Comparison of ENCODE assay signal across 31 cellular contexts in the genomic region with DNA sequence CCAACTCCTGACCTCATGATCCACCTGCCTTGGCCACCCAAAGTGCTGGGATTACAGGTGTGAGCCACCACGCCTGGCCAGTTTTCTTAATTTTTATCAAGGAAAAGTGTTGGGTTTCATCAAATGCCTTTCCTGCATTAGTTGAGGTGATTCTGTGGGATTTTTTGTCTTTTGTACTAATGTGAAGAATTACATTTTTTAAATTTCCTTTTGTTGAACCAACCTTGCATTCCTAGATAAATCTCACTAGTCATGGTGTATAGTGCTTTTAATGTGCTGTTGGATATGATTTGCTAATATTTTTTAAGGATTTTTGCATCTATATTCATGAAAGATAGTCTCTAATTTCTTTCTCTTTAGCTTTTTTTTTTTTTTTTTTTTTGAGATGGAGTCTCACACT. TPM values are rescaled to one million over a fixed set of nuclear protein-coding genes. Genes with fewer than 3 reads are reported as not detected.
"Had no signal": no experiment of that assay in that cellular context is flagged by ENCODE, and none has a peak within 500 bp of the region (broad histone marks: within the 10 kb centered on the region; RNA-seq: fewer than 3 reads in every experiment).

No MANE protein-coding gene starts in this region.

- H3K27ac Mint-ChIP-seq: stimulated activated effector memory CD8-positive, alpha-beta T cell treated with anti-CD3 and anti-CD28 coated beads, Interleukin-12 subunit alpha, Interleukin-12 subunit beta, amount 100 ng/mL, for 72 hours; stimulated activated memory B cell treated with anti-CD40 and anti-IgM and Interleukin-4, amounts not matched to agents 10 μg/mL and 1 μg/mL and 100 μg/mL, for 72 hours; stimulated activated naive CD8-positive, alpha-beta T cell treated with anti-CD3 and anti-CD28 coated beads, Interleukin-15, amount 100 ng/mL, for 72 hours; stimulated activated naive CD8-positive, alpha-beta T cell treated with anti-CD3 and anti-CD28 coated beads, Interleukin-15, Interleukin-2, amounts not matched to agents 100 ng/mL and 50 ng/mL, for 24 hours; type B pancreatic cell had no signal

- H3K4me1 Mint-ChIP-seq: stimulated activated memory B cell treated with anti-CD40 and anti-IgM and Interleukin-4, amounts not matched to agents 10 μg/mL and 1 μg/mL and 100 μg/mL, for 72 hours had no signal

- H3K27me3 Mint-ChIP-seq: stimulated activated memory B cell treated with anti-CD40 and anti-IgM and Interleukin-4, amounts not matched to agents 10 μg/mL and 1 μg/mL and 100 μg/mL, for 72 hours; type B pancreatic cell had no signal

- H3K36me3 ChIP-seq: stomach, suprapubic skin, thoracic aorta, thyroid gland, tibial artery, transverse colon, upper lobe of left lung, upper lobe of right lung, uterus, vagina had no signal

- H3K4me3 ChIP-seq: stomach, suprapubic skin, testis, thoracic aorta, thyroid gland, tibial artery, tibial nerve, transverse colon, upper lobe of left lung, upper lobe of right lung, uterus, vagina had no signal

- ATAC-seq: stimulated activated effector memory CD8-positive, alpha-beta T cell treated with anti-CD3 and anti-CD28 coated beads, Interleukin-12 subunit alpha, Interleukin-12 subunit beta, amount 100 ng/mL, for 72 hours; stimulated activated memory B cell treated with anti-CD40 and anti-IgM and Interleukin-4, amounts not matched to agents 10 μg/mL and 1 μg/mL and 100 μg/mL, for 72 hours; stimulated activated naive CD8-positive, alpha-beta T cell treated with anti-CD3 and anti-CD28 coated beads, Interleukin-15, amount 100 ng/mL, for 72 hours; stimulated activated naive CD8-positive, alpha-beta T cell treated with anti-CD3 and anti-CD28 coated beads, Interleukin-15, Interleukin-2, amounts not matched to agents 100 U/mL and 50 U/mL, for 24 hours; upper lobe of right lung had no signal

- H3K4me1 ChIP-seq: stomach, suprapubic skin, testis, thyroid gland, tibial artery, tibial nerve, transverse colon, upper lobe of left lung, upper lobe of right lung, uterus, vagina had no signal

- H3K27ac ChIP-seq: stomach, suprapubic skin, testis, thoracic aorta, thyroid gland, tibial artery, tibial nerve, transverse colon, upper lobe of left lung, upper lobe of right lung, uterus, vagina had no signal

- H3K36me3 Mint-ChIP-seq: stimulated activated memory B cell treated with anti-CD40 and anti-IgM and Interleukin-4, amounts not matched to agents 10 μg/mL and 1 μg/mL and 100 μg/mL, for 72 hours; type B pancreatic cell had no signal

- H3K27me3 ChIP-seq: suprapubic skin, testis, thyroid gland, tibial artery, tibial nerve, upper lobe of left lung, upper lobe of right lung, uterus, vagina had no signal

- H3K9me3 ChIP-seq: testis, thyroid gland had no signal

- DNase-seq: stimulated activated CD4-positive, alpha-beta T cell treated with anti-CD3 and anti-CD28 coated beads, Interleukin-2, amount 100 ng/mL, for 24 hours; stimulated activated CD4-positive, alpha-beta T cell treated with anti-CD3 and anti-CD28 coated beads, Interleukin-2, amount 100 ng/mL, for 48 hours; stimulated activated CD4-positive, alpha-beta T cell treated with anti-CD3 and anti-CD28 coated beads, Interleukin-4, amount 100 ng/mL, for 1 hour; stimulated activated CD4-positive, alpha-beta T cell treated with anti-CD3 and anti-CD28 coated beads, Interleukin-4, amount 100 ng/mL, for 24 hours; stimulated activated CD4-positive, alpha-beta T cell treated with anti-CD3 and anti-CD28 coated beads, Interleukin-4, amount 100 ng/mL, for 4 hours; stimulated activated CD8-positive, alpha-beta memory T cell treated with anti-CD3 and anti-CD28 coated beads, Interleukin-4, amount 100 ng/mL, for 48 hours; stimulated activated naive CD4-positive, alpha-beta T cell; stimulated activated naive CD4-positive, alpha-beta T cell treated with Interleukin-2 at 50 U/mL for 16 hours; stimulated activated naive CD8-positive, alpha-beta T cell treated with anti-CD3 and anti-CD28 coated beads, Interleukin-15, amount 100 ng/mL, for 72 hours; stimulated activated naive CD8-positive, alpha-beta T cell treated with anti-CD3 and anti-CD28 coated beads, Interleukin-15, Interleukin-2, amounts not matched to agents 100 U/mL and 50 U/mL, for 24 hours; stomach; substantia nigra; testis; thyroid gland; tibial artery; transverse colon; trophoblast cell; upper lobe of left lung; upper lobe of right lung; uterus had no signal

- FAIRE-seq: urothelium cell line had no signal

- H3K4me3 Mint-ChIP-seq: stimulated activated effector memory CD8-positive, alpha-beta T cell treated with anti-CD3 and anti-CD28 coated beads, Interleukin-12 subunit alpha, Interleukin-12 subunit beta, amount 100 ng/mL, for 72 hours; stimulated activated memory B cell treated with anti-CD40 and anti-IgM and Interleukin-4, amounts not matched to agents 10 μg/mL and 1 μg/mL and 100 μg/mL, for 72 hours; stimulated activated naive CD8-positive, alpha-beta T cell treated with anti-CD3 and anti-CD28 coated beads, Interleukin-15, amount 100 ng/mL, for 72 hours; stimulated activated naive CD8-positive, alpha-beta T cell treated with anti-CD3 and anti-CD28 coated beads, Interleukin-15, Interleukin-2, amounts not matched to agents 100 ng/mL and 50 ng/mL, for 24 hours; type B pancreatic cell had no signal

RNA-seq across cellular contexts. Expression of a gene that starts 2.4 kb away (rescaled TPM):
- total RNA-seq: stomach, subcutaneous adipose tissue, thoracic aorta, tibial nerve, transverse colon, upper lobe of left lung, upper lobe of right lung, ureter had no signal
- polyA plus RNA-seq: stomach had no signal
